Comparison of ENCODE assay signal across 9 cellular contexts in the genomic region with DNA sequence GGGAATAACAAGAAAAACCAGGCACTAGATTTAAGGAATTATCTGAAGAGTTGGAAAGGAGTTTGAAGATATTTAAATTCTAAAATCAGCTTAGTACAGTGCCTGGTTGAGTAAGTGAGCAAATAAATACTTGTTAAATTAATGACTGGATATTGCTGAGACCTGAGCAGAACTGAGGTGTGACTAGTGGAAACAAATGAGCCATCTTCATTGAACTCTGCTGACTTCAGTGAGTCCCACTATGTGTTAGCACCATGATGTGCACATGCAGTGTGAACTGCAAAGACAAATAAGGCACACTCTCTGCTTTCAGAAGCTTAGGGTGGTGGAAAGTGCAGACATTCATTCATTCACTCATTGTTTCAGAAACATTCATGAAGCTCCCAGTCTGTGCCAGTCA. TPM values are rescaled to one million over a fixed set of nuclear protein-coding genes. Genes with fewer than 3 reads are reported as not detected.
DNase-seq lines count a peak whose midpoint lies in the region; TF ChIP-seq lines count a peak whose summit lies in the region.
"Had no signal": no experiment of that assay in that cellular context is flagged by ENCODE, and none has a peak within 500 bp of the region (broad histone marks: within the 10 kb centered on the region; RNA-seq: fewer than 3 reads in every experiment).

No MANE protein-coding gene starts in this region.

- no peaks in the 10 kb centered on the region for H3K36me3 Mint-ChIP-seq in activated CD4-positive, alpha-beta T cell treated with anti-CD3 and anti-CD28 coated beads, Interleukin-2, amount 10 ng/mL, durations not matched to agents 7 days and 5 days (ENCODE audit: low read depth)

- no peaks in the 10 kb centered on the region for H3K79me2 ChIP-seq in hepatocyte

- no peaks in the 10 kb centered on the region for H3K4me1 ChIP-seq in hepatocyte (ENCODE audit: insufficient read depth)
- peaks cover 20% of the 10 kb centered on the region for H3K4me1 ChIP-seq in suprapubic skin

- TF ChIP-seq CTCF in hepatocyte (IDR thresholded peaks at IDR 0.05; ENCODE audit: poor library complexity) (no peak), suprapubic skin (IDR thresholded peaks at IDR 0.05) (no peak), coronary artery (IDR thresholded peaks at IDR 0.05) (no peak)

- no peaks in the 10 kb centered on the region for H3K9me3 Mint-ChIP-seq in activated CD4-positive, alpha-beta T cell treated with anti-CD3 and anti-CD28 coated beads, Interleukin-2, amount 10 ng/mL, durations not matched to agents 7 days and 5 days

- H3K27ac ChIP-seq in SK-N-MC (peak overlapping the region; percentile 96), hepatocyte (no peak overlapping the region), suprapubic skin (peak overlapping the region; percentile 31), coronary artery (peak overlapping the region in 1 of 2 donors; percentile 9)

- peak overlapping the region; percentile 73 for H3K27ac Mint-ChIP-seq in activated CD4-positive, alpha-beta T cell treated with anti-CD3 and anti-CD28 coated beads, Interleukin-2, amount 10 ng/mL, durations not matched to agents 7 days and 5 days

- no peaks in the 10 kb centered on the region for H3K9me2 ChIP-seq in hepatocyte (replicated peaks; ENCODE audit: insufficient read depth)

- TF ChIP-seq POLR2A in suprapubic skin (IDR thresholded peaks at IDR 0.05): no peak

- TF ChIP-seq EP300 in suprapubic skin (IDR thresholded peaks at IDR 0.05): no peak

- H3K9me3 ChIP-seq in SK-N-MC (ENCODE audit: low read depth, low read length) (no peaks in the 10 kb centered on the region), hepatocyte (ENCODE audit: low read depth) (no peaks in the 10 kb centered on the region), suprapubic skin (no peaks in the 10 kb centered on the region)
- H3K9me3 ChIP-seq: sigmoid colon had no signal

- CTCF ChIA-PET in activated CD4-positive, alpha-beta T cell treated with anti-CD3 and anti-CD28 coated beads, Interleukin-2, amount 10 ng/mL, durations not matched to agents 7 days and 5 days (lab: Charles Lee): interaction anchor here (0.6 to 1.9 kb wide), 7 partner anchors 10 to 1963 kb away, joined by 3 to 9 read pairs (median 3); a partner anchor contains a TSS

- H3K9ac ChIP-seq in SK-N-MC (ENCODE audit: insufficient read length): no peak overlapping the region

- no peak overlapping the region for H3K4me3 Mint-ChIP-seq in activated CD4-positive, alpha-beta T cell treated with anti-CD3 and anti-CD28 coated beads, Interleukin-2, amount 10 ng/mL, durations not matched to agents 7 days and 5 days

- no peaks in the 10 kb centered on the region for H3K36me3 ChIP-seq in SK-N-MC (ENCODE audit: insufficient read depth, low read length)
- H3K36me3 ChIP-seq in hepatocyte (replicated peaks; ENCODE audit: insufficient read depth, low read depth): no peaks in the 10 kb centered on the region
- no peaks in the 10 kb centered on the region for H3K36me3 ChIP-seq in suprapubic skin
- H3K36me3 ChIP-seq: sigmoid colon had no signal

- peak overlapping the region; percentile 52 for H3K4me2 ChIP-seq in hepatocyte

- POLR2A ChIA-PET in activated CD4-positive, alpha-beta T cell treated with anti-CD3 and anti-CD28 coated beads, Interleukin-2, amount 10 ng/mL, durations not matched to agents 7 days and 5 days (lab: Charles Lee): no interaction called here

- no peak overlapping the region for H2AFZ ChIP-seq in hepatocyte

- peak overlapping the region; percentile 73 for H3K4me3 ChIP-seq in SK-N-MC
- no peak overlapping the region for H3K4me3 ChIP-seq in hepatocyte
- H3K4me3 ChIP-seq in suprapubic skin: no peak overlapping the region
- H3K4me3 ChIP-seq in coronary artery: no peak overlapping the region

- peaks cover 30% of the 10 kb centered on the region for H3K4me1 Mint-ChIP-seq in activated CD4-positive, alpha-beta T cell treated with anti-CD3 and anti-CD28 coated beads, Interleukin-2, amount 10 ng/mL, durations not matched to agents 7 days and 5 days

- no peaks in the 10 kb centered on the region for H4K20me1 ChIP-seq in hepatocyte (ENCODE audit: insufficient read depth, poor library complexity, severe bottlenecking)

- H3K27me3 ChIP-seq in hepatocyte: no peaks in the 10 kb centered on the region
- no peaks in the 10 kb centered on the region for H3K27me3 ChIP-seq in suprapubic skin
- H3K27me3 ChIP-seq: sigmoid colon had no signal

- DNase-seq in activated CD4-positive, alpha-beta T cell treated with anti-CD3 and anti-CD28 coated beads, Interleukin-2, amount 10 ng/mL, durations not matched to agents 7 days and 5 days: no peak
- no peak for DNase-seq in activated CD4-positive, alpha-beta T cell treated with anti-CD3 and anti-CD28 coated beads for 1 hour
- DNase-seq in SK-N-MC (ENCODE audit: low read depth, low spot score) (no peak), hepatocyte (ENCODE audit: low spot score) (no peak), suprapubic skin (ENCODE audit: low spot score in 2 of 2) (no peak), NCI-H2029 treated with DMSO at 0.1 percent for 48 hours (lab: John Stamatoyannopoulos, UW) (no peak), GM19238 (ENCODE audit: insufficient read length, low spot score) (no peak), coronary artery (ENCODE audit: low spot score) (no peak)

- no peaks in the 10 kb centered on the region for H3K27me3 Mint-ChIP-seq in activated CD4-positive, alpha-beta T cell treated with anti-CD3 and anti-CD28 coated beads, Interleukin-2, amount 10 ng/mL, durations not matched to agents 7 days and 5 days

RNA-seq across cellular contexts. Expression of a gene that starts 48.7 kb away (rescaled TPM):
- total RNA-seq in activated CD4-positive, alpha-beta T cell treated with anti-CD3 and anti-CD28 coated beads, Interleukin-2, amount 10 ng/mL, durations not matched to agents 7 days and 5 days: 1 to 10 TPM; 6.3 TPM
- 2.5 and 3.0 TPM in 2 replicates for total RNA-seq in hepatocyte
- polyA plus RNA-seq in hepatocyte: 1.6 and 1.8 TPM in 2 replicates
- 10 to 100 TPM; 27.4 to 84.8 (median 46.7) TPM for total RNA-seq in suprapubic skin

RNA-seq across cellular contexts. Expression of a gene that starts 51.1 kb away (rescaled TPM):
- 100 to 1,000 TPM; 138 to 140 TPM for total RNA-seq in activated CD4-positive, alpha-beta T cell treated with anti-CD3 and anti-CD28 coated beads, Interleukin-2, amount 10 ng/mL, durations not matched to agents 7 days and 5 days
- 179 and 180 TPM in 2 replicates for total RNA-seq in hepatocyte
- 125 and 158 TPM in 2 replicates for polyA plus RNA-seq in hepatocyte
- total RNA-seq in suprapubic skin: 100 to 1,000 TPM; 144 to 169 (median 160) TPM
